1 cellular context compared by ENCODE assay signal in genomic region chr1:1213153-1213918, GRCh38.
TF ChIP-seq lines count a peak whose summit lies in the region.

No MANE protein-coding gene starts in this region.

TF ChIP-seq in GM12878, 131 proteins besides CTCF, POLR2A, EP300 and RAD21 (continued from another document):
- TF ChIP-seq CHD2 (IDR thresholded peaks at IDR 0.05; ENCODE audit: borderline replicate concordance, low read depth, low read length) = no peak
- TF ChIP-seq TCF12 (IDR thresholded peaks at IDR 0.05; ENCODE audit: low read depth, low read length) = no peak
- TF ChIP-seq MYC (IDR thresholded peaks at IDR 0.05; ENCODE audit: insufficient read depth, insufficient read length, insufficient replicate concordance, low read length, severe bottlenecking) = no peak
- no peak for TF ChIP-seq ZSCAN29 (IDR thresholded peaks at IDR 0.05)
- TF ChIP-seq CHD1 (IDR thresholded peaks at IDR 0.05; ENCODE audit: low read depth, low read length) = no peak
- TF ChIP-seq KDM1A (IDR thresholded peaks at IDR 0.05; ENCODE audit: borderline replicate concordance) = no peak
- peak; percentile 63; the same call in 1 of the 2 replicates for TF ChIP-seq IKZF1 (conservative IDR thresholded peaks at IDR 0.05)
- no peak for TF ChIP-seq IRF4 (IDR thresholded peaks at IDR 0.05; ENCODE audit: low read depth, low read length)
- no peak for TF ChIP-seq POLR2AphosphoS5 (IDR thresholded peaks at IDR 0.05; ENCODE audit: low read length)
- TF ChIP-seq NFYA (IDR thresholded peaks at IDR 0.05; ENCODE audit: borderline replicate concordance, low read depth, low read length) = no peak
- TF ChIP-seq JUNB (IDR thresholded peaks at IDR 0.05) = no peak
TF ChIP-seq in GM12878: peak in this region for 11.
